16 cellular contexts compared by ENCODE assay signal in genomic region chr5:119276976-119277375, GRCh38.
DNase-seq lines count a peak whose midpoint lies in the region; ATAC-seq and TF ChIP-seq lines count a peak whose summit lies in the region.
"Had no signal": no experiment of that assay in that cellular context is flagged by ENCODE, and none has a peak within 500 bp of the region (broad histone marks: within the 10 kb centered on the region; RNA-seq: fewer than 3 reads in every experiment).

No MANE protein-coding gene starts in this region.

- H3K4me3 ChIP-seq in SU-DHL-6 (ENCODE audit: insufficient read depth, low read length, poor library complexity, severe bottlenecking) (peak overlapping the region; percentile 29), neutrophil (ENCODE audit: low read depth in 1 of 2, low read length in 1 of 2) (no peak overlapping the region)
- H3K4me3 ChIP-seq: A549, coronary artery had no signal

- H3K9me2 ChIP-seq in SU-DHL-6 (replicated peaks; ENCODE audit: insufficient read depth, low read length): no peaks in the 10 kb centered on the region

- peak overlapping the region; percentile 44 for H3K9ac ChIP-seq in SU-DHL-6 (ENCODE audit: low read length)
- H3K9ac ChIP-seq: parathyroid adenoma had no signal

- peak overlapping the region; percentile 84 for H3K27ac Mint-ChIP-seq in activated CD4-positive, alpha-beta T cell treated with anti-CD3 and anti-CD28 coated beads, Interleukin-2, amount 10 ng/mL, durations not matched to agents 7 days and 5 days

- no peak overlapping the region for H3K4me3 Mint-ChIP-seq in activated CD4-positive, alpha-beta T cell treated with anti-CD3 and anti-CD28 coated beads, Interleukin-2, amount 10 ng/mL, durations not matched to agents 7 days and 5 days

- H3K36me3 ChIP-seq in SU-DHL-6 (ENCODE audit: low read length): peaks cover 4% of the 10 kb centered on the region; the same call in 1 of the 2 replicates
- no peaks in the 10 kb centered on the region for H3K36me3 ChIP-seq in neutrophil

- no peaks in the 10 kb centered on the region for H3K27me3 Mint-ChIP-seq in activated CD4-positive, alpha-beta T cell treated with anti-CD3 and anti-CD28 coated beads, Interleukin-2, amount 10 ng/mL, durations not matched to agents 7 days and 5 days

- no peak overlapping the region for H2AFZ ChIP-seq in SU-DHL-6 (ENCODE audit: low read depth, low read length, severe bottlenecking)
- H2AFZ ChIP-seq: parathyroid adenoma had no signal

- H3K79me2 ChIP-seq in SU-DHL-6 (ENCODE audit: insufficient read depth, low read length): peaks cover 82% of the 10 kb centered on the region
- H3K79me2 ChIP-seq: parathyroid adenoma had no signal

- peaks cover 82% of the 10 kb centered on the region for H3K36me3 Mint-ChIP-seq in activated CD4-positive, alpha-beta T cell treated with anti-CD3 and anti-CD28 coated beads, Interleukin-2, amount 10 ng/mL, durations not matched to agents 7 days and 5 days (ENCODE audit: low read depth)

- H4K20me1 ChIP-seq in SU-DHL-6 (ENCODE audit: low read depth, low read length): peaks cover 3% of the 10 kb centered on the region; the same call in 1 of the 2 replicates

- ATAC-seq in HG02870 (IDR thresholded peaks at IDR 0.05; ENCODE audit: unreplicated experiment): peak; percentile 39
- ATAC-seq: A549, HepG2 had no signal

- peaks cover 100% of the 10 kb centered on the region in 2 experiments for H3K4me1 ChIP-seq in neutrophil (ENCODE audit: control insufficient read depth in 1 of 2, insufficient read depth in 1 of 2, low read depth in 1 of 2, low read length in 1 of 2)
- H3K4me1 ChIP-seq: parathyroid adenoma had no signal

- H3K9me3 Mint-ChIP-seq in activated CD4-positive, alpha-beta T cell treated with anti-CD3 and anti-CD28 coated beads, Interleukin-2, amount 10 ng/mL, durations not matched to agents 7 days and 5 days: no peaks in the 10 kb centered on the region

- DNase-seq in activated CD4-positive, alpha-beta T cell treated with anti-CD3 and anti-CD28 coated beads, Interleukin-2, amount 10 ng/mL, durations not matched to agents 7 days and 5 days: no peak
- DNase-seq in activated CD4-positive, alpha-beta T cell treated with anti-CD3 and anti-CD28 coated beads, Interleukin-2, amount 50 U/mL, for 1 hour: no peak
- DNase-seq in nucleus accumbens (lab: John Stamatoyannopoulos, UW) (no peak), AG08396 (ENCODE audit: low spot score) (no peak), AG08395 (ENCODE audit: low spot score) (no peak)
- DNase-seq: DMS53, NCI-H1417 treated with DMSO at 0.1 percent for 48 hours, NCI-H524, SHP77 treated with DMSO at 0.1 percent for 48 hours had no signal

- H3K9me3 ChIP-seq in SU-DHL-6 (ENCODE audit: insufficient read depth, low read length) (no peaks in the 10 kb centered on the region), neutrophil (no peaks in the 10 kb centered on the region)
- H3K9me3 ChIP-seq: A549 had no signal

- peak overlapping the region; percentile 85 for H3K4me2 ChIP-seq in SU-DHL-6 (ENCODE audit: low read depth, low read length, poor library complexity, severe bottlenecking)
- H3K4me2 ChIP-seq: A549 had no signal

- POLR2A ChIA-PET in activated CD4-positive, alpha-beta T cell treated with anti-CD3 and anti-CD28 coated beads, Interleukin-2, amount 10 ng/mL, durations not matched to agents 7 days and 5 days (lab: Charles Lee): no interaction called here

- H3K27ac ChIP-seq in SU-DHL-6 (ENCODE audit: low read depth, low read length) (peak overlapping the region; percentile 96), neutrophil (peak overlapping the region; percentile 87)
- H3K27ac ChIP-seq: coronary artery, parathyroid adenoma had no signal

- CTCF ChIA-PET in activated CD4-positive, alpha-beta T cell treated with anti-CD3 and anti-CD28 coated beads, Interleukin-2, amount 10 ng/mL, durations not matched to agents 7 days and 5 days (lab: Charles Lee): interaction anchor here (1.2 to 2.1 kb wide), 2 partner anchors 25 to 289 kb away, joined by 4 to 9 read pairs; partner anchors contain the start of gene DTWD2

- H3K27me3 ChIP-seq in SU-DHL-6 (ENCODE audit: low read length) (no peaks in the 10 kb centered on the region), neutrophil (no peaks in the 10 kb centered on the region)

- peaks cover 97% of the 10 kb centered on the region for H3K4me1 Mint-ChIP-seq in activated CD4-positive, alpha-beta T cell treated with anti-CD3 and anti-CD28 coated beads, Interleukin-2, amount 10 ng/mL, durations not matched to agents 7 days and 5 days

- no peak for TF ChIP-seq CTCF in SU-DHL-6 (IDR thresholded peaks at IDR 0.05; ENCODE audit: insufficient read depth, low read length, poor library complexity, severe bottlenecking)
- TF ChIP-seq CTCF in neutrophil (IDR thresholded peaks at IDR 0.05): no peak

- peaks cover 48% of the 10 kb centered on the region for H3F3A ChIP-seq in SU-DHL-6 (ENCODE audit: insufficient read depth)
